ENCODE assay signal across 24 cellular contexts in the genomic region with DNA sequence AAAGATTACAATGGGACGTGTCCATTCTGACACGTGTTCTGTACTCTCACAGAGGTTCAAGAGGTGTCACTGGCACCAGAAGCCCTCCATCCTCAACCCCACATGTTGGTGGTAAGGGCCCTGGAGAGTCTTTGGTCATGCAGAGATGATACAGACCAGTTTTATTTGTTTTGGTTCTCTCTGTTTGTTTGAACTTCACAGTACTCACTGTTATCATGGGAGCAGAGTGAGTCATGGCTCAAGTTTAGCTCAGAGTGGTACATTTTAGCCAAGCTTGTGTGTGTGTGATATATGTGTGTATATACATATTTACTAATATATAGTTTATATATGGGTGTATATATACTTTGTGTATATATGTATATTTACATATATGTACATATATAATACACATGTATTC.
"Had no signal": no experiment of that assay in that cellular context is flagged by ENCODE, and none has a peak within 500 bp of the region (broad histone marks: within the 10 kb centered on the region; RNA-seq: fewer than 3 reads in every experiment).

No MANE protein-coding gene starts in this region.

- H3K4me3 ChIP-seq: thoracic aorta had no signal

- H3K27me3 Mint-ChIP-seq: activated naive CD8-positive, alpha-beta T cell treated with anti-CD3 and anti-CD28 coated beads, Interleukin-2, amount 10 ng/mL, durations not matched to agents 7 days and 5 days; type B pancreatic cell had no signal

- H3K27me3 ChIP-seq: foreskin keratinocyte had no signal

- H3K36me3 ChIP-seq: thoracic aorta had no signal

- H3K4me1 ChIP-seq: foreskin keratinocyte had no signal

- H3K9me3 Mint-ChIP-seq: activated B cell treated with CpG ODN at 0.5 μM for 24 hours; activated naive CD8-positive, alpha-beta T cell treated with anti-CD3 and anti-CD28 coated beads, Interleukin-2, amount 10 ng/mL, durations not matched to agents 7 days and 5 days; activated T-cell treated with anti-CD3 and anti-CD28 coated beads, Interleukin-2, amount 50 U/mL, for 4 hours; activated T-helper 2 cell treated with anti-CD3 and anti-CD28 coated beads, Interferon-gamma antibody, Interleukin-2, Interleukin-4, amounts not matched to agents 10 μg/mL and 5 μg/mL and 100 μg/mL, durations not matched to agents 14 hours and 24 hours and 36 hours; T-helper 1 cell treated with Interleukin-12 subunit alpha and Interleukin-12 subunit beta and Interleukin-4 antibody, amounts not matched to agents 30 μg/mL and 1 μg/mL, for 36 hours; type B pancreatic cell had no signal

- H3K4me3 Mint-ChIP-seq: activated B cell treated with CpG ODN at 0.5 μM for 24 hours; activated CD4-positive, alpha-beta T cell treated with anti-CD3 and anti-CD28 coated beads for 36 hours; activated naive CD8-positive, alpha-beta T cell treated with anti-CD3 and anti-CD28 coated beads, Interleukin-2, amount 10 ng/mL, durations not matched to agents 7 days and 5 days; activated T-cell treated with anti-CD3 and anti-CD28 coated beads, Interleukin-2, amount 50 U/mL, for 4 hours; immature natural killer cell; natural killer cell; T-helper 1 cell treated with Interleukin-12 subunit alpha and Interleukin-12 subunit beta and Interleukin-4 antibody, amounts not matched to agents 30 μg/mL and 1 μg/mL, for 36 hours; type B pancreatic cell had no signal

- ATAC-seq: activated CD4-positive, alpha-beta T cell treated with anti-CD3 and anti-CD28 coated beads for 36 hours; activated T-cell treated with anti-CD3 and anti-CD28 coated beads, Interleukin-2, amount 50 U/mL, for 4 hours; foreskin keratinocyte; left lobe of liver; natural killer cell had no signal

- H3K27ac ChIP-seq: foreskin keratinocyte, thoracic aorta had no signal

- H3K36me3 Mint-ChIP-seq: activated naive CD8-positive, alpha-beta T cell treated with anti-CD3 and anti-CD28 coated beads, Interleukin-2, amount 10 ng/mL, durations not matched to agents 7 days and 5 days; natural killer cell; type B pancreatic cell had no signal

- H3K9me3 ChIP-seq: thoracic aorta had no signal

- H3K4me1 Mint-ChIP-seq: activated B cell treated with CpG ODN at 0.5 μM for 24 hours; activated CD4-positive, alpha-beta T cell treated with anti-CD3 and anti-CD28 coated beads for 36 hours; activated naive CD8-positive, alpha-beta T cell treated with anti-CD3 and anti-CD28 coated beads, Interleukin-2, amount 10 ng/mL, durations not matched to agents 7 days and 5 days; immature natural killer cell; natural killer cell had no signal

- DNase-seq: activated B cell treated with CpG ODN at 0.5 μM for 24 hours; activated CD4-positive, alpha-beta T cell treated with anti-CD3 and anti-CD28 coated beads for 36 hours; activated CD4-positive, alpha-beta T cell treated with anti-CD3 and anti-CD28 coated beads, Interleukin-2, amount 50 U/mL, for 4 hours; activated CD8-positive, alpha-beta memory T cell treated with anti-CD3 and anti-CD28 coated beads for 24 hours; activated CD8-positive, alpha-beta memory T cell treated with anti-CD3 and anti-CD28 coated beads, Interleukin-2, amount 50 U/mL, for 4 hours; activated naive CD4-positive, alpha-beta T cell; activated naive CD8-positive, alpha-beta T cell treated with anti-CD3 and anti-CD28 coated beads, Interleukin-2, amount 10 ng/mL, durations not matched to agents 7 days and 5 days; activated T-cell treated with anti-CD3 and anti-CD28 coated beads, Interleukin-2, amount 50 U/mL, for 4 hours; amniotic stem cell; dermis blood vessel endothelial cell; effector CD8-positive, alpha-beta T cell; immature natural killer cell; midbrain; natural killer cell; retina; stimulated activated CD4-positive, alpha-beta T cell treated with anti-CD3 and anti-CD28 coated beads, Interleukin-4, amount 100 ng/mL, for 1 hour; stimulated activated naive CD4-positive, alpha-beta T cell had no signal

- H3K27ac Mint-ChIP-seq: activated B cell treated with CpG ODN at 0.5 μM for 24 hours; activated CD4-positive, alpha-beta T cell treated with anti-CD3 and anti-CD28 coated beads for 36 hours; activated naive CD8-positive, alpha-beta T cell treated with anti-CD3 and anti-CD28 coated beads, Interleukin-2, amount 10 ng/mL, durations not matched to agents 7 days and 5 days; activated T-helper 2 cell treated with anti-CD3 and anti-CD28 coated beads, Interferon-gamma antibody, Interleukin-2, Interleukin-4, amounts not matched to agents 10 μg/mL and 5 μg/mL and 100 μg/mL, durations not matched to agents 14 hours and 24 hours and 36 hours; immature natural killer cell; natural killer cell; progenitor cell of endocrine pancreas; T-helper 1 cell treated with Interleukin-12 subunit alpha and Interleukin-12 subunit beta and Interleukin-4 antibody, amounts not matched to agents 30 μg/mL and 1 μg/mL, for 36 hours; type B pancreatic cell had no signal
